ENCODE assay signal across 8 cellular contexts in the genomic region with DNA sequence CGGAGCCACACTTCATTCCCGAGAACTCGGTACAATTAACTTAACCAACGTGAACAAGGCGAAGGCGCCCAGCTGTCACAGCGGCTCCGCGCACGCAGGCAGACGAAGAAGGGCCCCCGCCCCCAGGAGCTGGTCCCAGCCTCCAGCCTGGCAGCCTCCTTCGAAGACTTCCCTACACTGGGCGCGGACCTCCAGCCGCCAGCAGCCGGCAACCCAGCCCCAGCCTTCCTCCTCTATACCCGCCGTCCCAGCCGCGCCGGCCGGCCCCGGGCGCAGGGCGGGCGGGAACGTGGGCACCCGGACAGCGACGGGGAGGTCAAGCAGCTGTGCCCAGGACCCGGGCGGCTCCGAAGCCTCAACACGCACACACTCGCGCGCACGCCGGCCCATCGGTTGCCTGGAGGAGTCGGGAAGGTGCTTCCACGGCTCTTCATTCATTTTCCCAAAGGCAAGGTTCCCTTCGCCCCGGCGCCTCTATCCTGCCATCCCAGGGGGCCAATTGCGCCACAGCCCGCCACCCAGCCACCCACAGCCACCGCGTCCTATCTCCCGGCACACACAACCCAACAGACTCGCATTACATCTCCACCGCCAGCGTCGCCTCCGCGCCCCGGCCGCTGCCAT. TPM values are rescaled to one million over a fixed set of nuclear protein-coding genes. Genes with fewer than 3 reads are reported as not detected.
DNase-seq lines count a peak whose midpoint lies in the region; ATAC-seq and TF ChIP-seq lines count a peak whose summit lies in the region.

No MANE protein-coding gene starts in this region.

- H3K4me1 ChIP-seq in SK-N-SH (ENCODE audit: control insufficient read depth in 1 of 2, insufficient read depth in 2 of 2, low read depth in 1 of 2, low read length in 1 of 2) (peaks cover 0 to 14% of the 10 kb centered on the region in 2 experiments; a peak in 1 of 4 replicates), ascending aorta (peaks cover 0 to 19% of the 10 kb centered on the region in 2 donors), iPS-20b (ENCODE audit: insufficient read depth, low read length) (no peaks in the 10 kb centered on the region), skeletal muscle satellite cell (ENCODE audit: control insufficient read depth, insufficient read depth, low read length) (peaks cover 10% of the 10 kb centered on the region)

- 41% methylated on average over 28 of the region's 59 CpGs for WGBS in SK-N-SH (ENCODE audit: low lambda C conversion rate)

- TF ChIP-seq RAD21 in SK-N-SH (IDR thresholded peaks at IDR 0.05; ENCODE audit: low read length): no peak

- H3K27ac ChIP-seq in SK-N-SH (ENCODE audit: low read depth in 2 of 2, low read length in 1 of 2) (no peak overlapping the region), ascending aorta (peak overlapping the region; percentile 87 to 88), iPS-20b (ENCODE audit: low read length) (no peak overlapping the region)

- no peaks in the 10 kb centered on the region for H3K9me2 ChIP-seq in SK-N-SH

- no peaks in the 10 kb centered on the region for H3F3A ChIP-seq in SK-N-SH (replicated peaks; ENCODE audit: insufficient read depth)

- H3K4me3 ChIP-seq in SK-N-SH (ENCODE audit: low read depth in 2 of 2, low read length in 1 of 2) (no peak overlapping the region), ascending aorta (peak overlapping the region; percentile 73 to 79), iPS-20b (ENCODE audit: low read length) (peak overlapping the region; percentile 77; the same call in 1 of the 2 replicates), skeletal muscle satellite cell (ENCODE audit: low read length) (peak overlapping the region; percentile 88)

- H2AFZ ChIP-seq in SK-N-SH (ENCODE audit: low read depth): no peak overlapping the region

- no peak overlapping the region for H3K9ac ChIP-seq in SK-N-SH
- peak overlapping the region; percentile 41; the same call in 1 of the 2 replicates for H3K9ac ChIP-seq in iPS-20b (ENCODE audit: low read depth, low read length)
- peak overlapping the region; percentile 83 for H3K9ac ChIP-seq in skeletal muscle satellite cell (ENCODE audit: low read depth, low read length)

- no peak overlapping the region for H3K4me2 ChIP-seq in SK-N-SH
- H3K4me2 ChIP-seq in skeletal muscle satellite cell (ENCODE audit: low read length): peak overlapping the region; percentile 90

- TF ChIP-seq EP300 in SK-N-SH (IDR thresholded peaks at IDR 0.05; ENCODE audit: borderline replicate concordance in 1 of 2, low read depth in 1 of 2, low read length in 1 of 2): no peak

- H3K9me3 ChIP-seq in SK-N-SH: no peaks in the 10 kb centered on the region
- no peaks in the 10 kb centered on the region for H3K9me3 ChIP-seq in ascending aorta
- H3K9me3 ChIP-seq in iPS-20b (ENCODE audit: insufficient read depth, low read depth, low read length): no peaks in the 10 kb centered on the region
- no peaks in the 10 kb centered on the region for H3K9me3 ChIP-seq in skeletal muscle satellite cell (replicated peaks; ENCODE audit: low read length)

- peak; percentile 73 for DNase-seq in SK-N-SH
- DNase-seq in ascending aorta (ENCODE audit: low spot score in 2 of 2): peak in 1 of 2 donors; percentile 72
- DNase-seq in activated CD8-positive, alpha-beta memory T cell treated with anti-CD3 and anti-CD28 coated beads, Interleukin-2, amount 50 U/mL, for 4 hours: no peak
- no peak for DNase-seq in amniotic stem cell (lab: John Stamatoyannopoulos, UW)

- H3K79me2 ChIP-seq in SK-N-SH (ENCODE audit: insufficient read depth): no peaks in the 10 kb centered on the region

- TF ChIP-seq CTCF in SK-N-SH (IDR thresholded peaks at IDR 0.05) (no peak), ascending aorta (IDR thresholded peaks at IDR 0.05) (no peak)

- ATAC-seq in SK-N-SH treated with all-trans-retinoic acid at 6 μM for 48 hours (no peak), GM21447 (IDR thresholded peaks at IDR 0.05; ENCODE audit: unreplicated experiment) (no peak)

- no peaks in the 10 kb centered on the region; the same call in 1 of the 2 replicates for H3K27me3 ChIP-seq in SK-N-SH (ENCODE audit: insufficient read depth)
- no peaks in the 10 kb centered on the region for H3K27me3 ChIP-seq in ascending aorta
- H3K27me3 ChIP-seq in iPS-20b (ENCODE audit: insufficient read depth, low read length): peaks cover 62% of the 10 kb centered on the region
- peaks cover 39% of the 10 kb centered on the region for H3K27me3 ChIP-seq in skeletal muscle satellite cell (ENCODE audit: control insufficient read depth, insufficient read depth, low read length)

- H3K36me3 ChIP-seq in SK-N-SH (replicated peaks in 1 of 2; ENCODE audit: control insufficient read depth in 1 of 2, insufficient read depth in 2 of 2, low read length in 1 of 2) (no peaks in the 10 kb centered on the region), ascending aorta (no peaks in the 10 kb centered on the region), iPS-20b (ENCODE audit: insufficient read depth, low read depth, low read length) (no peaks in the 10 kb centered on the region), skeletal muscle satellite cell (ENCODE audit: insufficient read depth, low read length) (no peaks in the 10 kb centered on the region)

- POLR2A ChIA-PET in SK-N-SH (lab: Yijun Ruan, JAX): no interaction called here

- intact Hi-C loops in ascending aorta (cut with DNase I): loop anchor here (1.0 to 5.0 kb wide), 5 partner anchors 46 to 298 kb away; no protein-coding TSS in a partner anchor

- H4K20me1 ChIP-seq in SK-N-SH (ENCODE audit: insufficient read depth): no peaks in the 10 kb centered on the region

- CTCF ChIA-PET in SK-N-SH (lab: Yijun Ruan, JAX): interaction anchor here (0.7 to 2.0 kb wide), 6 partner anchors 14 to 318 kb away, joined by 3 to 7 read pairs (median 4); no protein-coding TSS in a partner anchor

TF ChIP-seq in SK-N-SH, 30 proteins besides CTCF, POLR2A, EP300 and RAD21 (continues in another document):
- TF ChIP-seq YY1 (IDR thresholded peaks at IDR 0.05; ENCODE audit: low read depth) (no peak), TAF1 (IDR thresholded peaks at IDR 0.05; ENCODE audit: borderline replicate concordance, low read depth, low read length) (no peak), MXI1 (IDR thresholded peaks at IDR 0.05; ENCODE audit: low read depth, low read length) (no peak), EZH2phosphoT487 (IDR thresholded peaks at IDR 0.05; ENCODE audit: borderline replicate concordance, low read depth) (no peak), RXRA (IDR thresholded peaks at IDR 0.05; ENCODE audit: borderline replicate concordance, low read depth) (no peak), FOSL2 (IDR thresholded peaks at IDR 0.05; ENCODE audit: borderline replicate concordance, low read depth) (no peak)
- TF ChIP-seq, protein P1, sequence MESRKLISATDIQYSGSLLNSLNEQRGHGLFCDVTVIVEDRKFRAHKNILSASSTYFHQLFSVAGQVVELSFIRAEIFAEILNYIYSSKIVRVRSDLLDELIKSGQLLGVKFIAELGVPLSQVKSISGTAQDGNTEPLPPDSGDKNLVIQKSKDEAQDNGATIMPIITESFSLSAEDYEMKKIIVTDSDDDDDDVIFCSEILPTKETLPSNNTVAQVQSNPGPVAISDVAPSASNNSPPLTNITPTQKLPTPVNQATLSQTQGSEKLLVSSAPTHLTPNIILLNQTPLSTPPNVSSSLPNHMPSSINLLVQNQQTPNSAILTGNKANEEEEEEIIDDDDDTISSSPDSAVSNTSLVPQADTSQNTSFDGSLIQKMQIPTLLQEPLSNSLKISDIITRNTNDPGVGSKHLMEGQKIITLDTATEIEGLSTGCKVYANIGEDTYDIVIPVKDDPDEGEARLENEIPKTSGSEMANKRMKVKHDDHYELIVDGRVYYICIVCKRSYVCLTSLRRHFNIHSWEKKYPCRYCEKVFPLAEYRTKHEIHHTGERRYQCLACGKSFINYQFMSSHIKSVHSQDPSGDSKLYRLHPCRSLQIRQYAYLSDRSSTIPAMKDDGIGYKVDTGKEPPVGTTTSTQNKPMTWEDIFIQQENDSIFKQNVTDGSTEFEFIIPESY (IDR thresholded peaks at IDR 0.05; ENCODE audit: borderline replicate concordance, low read depth): no peak

TF ChIP-seq in SK-N-SH treated with all-trans-retinoic acid at 6 μM for 48 hours, 23 proteins besides CTCF, POLR2A, EP300 and RAD21:
- TF ChIP-seq ZNF565 (CRISPR knock-in tag; conservative IDR thresholded peaks at IDR 0.05; ENCODE audit: low read depth): no peak
- no peak for TF ChIP-seq ZNF70 (CRISPR knock-in tag; IDR thresholded peaks at IDR 0.05)
- TF ChIP-seq PPARA (CRISPR knock-in tag; IDR thresholded peaks at IDR 0.05; ENCODE audit: borderline replicate concordance): no peak
- no peak for TF ChIP-seq CSDC2 (CRISPR knock-in tag; IDR thresholded peaks at IDR 0.05)

RNA-seq across cellular contexts. Expression of a gene that starts 1.6 kb away (rescaled TPM):
- 0.02 TPM in 2 replicates for polyA plus RNA-seq in SK-N-SH (2012; rRNA removed)
- polyA plus RNA-seq in SK-N-SH (2012; cell fraction: cytosol; rRNA removed): 0.01 and 0.05 TPM in 2 replicates
- polyA plus RNA-seq in SK-N-SH (2012; cell fraction: nucleus; rRNA removed): 0.02 and 0.06 TPM in 2 replicates
- total RNA-seq in ascending aorta: 20.4 TPM
- total RNA-seq in skeletal muscle satellite cell (2012; rRNA removed): 1.3 and 3.1 TPM in 2 replicates

Comparison
In these comparisons a context has a peak if more than half of its experiments do, and no peak if none do; other contexts are left out.
1. H3K27ac ChIP-seq: peak in ascending aorta (2 of 2); none in SK-N-SH (0 of 2) and iPS-20b (single experiment).
2. H3K4me3 ChIP-seq: peak in ascending aorta (2 of 2), iPS-20b (single experiment) and skeletal muscle satellite cell (single experiment); none in SK-N-SH (0 of 2).